In the genomic region with DNA sequence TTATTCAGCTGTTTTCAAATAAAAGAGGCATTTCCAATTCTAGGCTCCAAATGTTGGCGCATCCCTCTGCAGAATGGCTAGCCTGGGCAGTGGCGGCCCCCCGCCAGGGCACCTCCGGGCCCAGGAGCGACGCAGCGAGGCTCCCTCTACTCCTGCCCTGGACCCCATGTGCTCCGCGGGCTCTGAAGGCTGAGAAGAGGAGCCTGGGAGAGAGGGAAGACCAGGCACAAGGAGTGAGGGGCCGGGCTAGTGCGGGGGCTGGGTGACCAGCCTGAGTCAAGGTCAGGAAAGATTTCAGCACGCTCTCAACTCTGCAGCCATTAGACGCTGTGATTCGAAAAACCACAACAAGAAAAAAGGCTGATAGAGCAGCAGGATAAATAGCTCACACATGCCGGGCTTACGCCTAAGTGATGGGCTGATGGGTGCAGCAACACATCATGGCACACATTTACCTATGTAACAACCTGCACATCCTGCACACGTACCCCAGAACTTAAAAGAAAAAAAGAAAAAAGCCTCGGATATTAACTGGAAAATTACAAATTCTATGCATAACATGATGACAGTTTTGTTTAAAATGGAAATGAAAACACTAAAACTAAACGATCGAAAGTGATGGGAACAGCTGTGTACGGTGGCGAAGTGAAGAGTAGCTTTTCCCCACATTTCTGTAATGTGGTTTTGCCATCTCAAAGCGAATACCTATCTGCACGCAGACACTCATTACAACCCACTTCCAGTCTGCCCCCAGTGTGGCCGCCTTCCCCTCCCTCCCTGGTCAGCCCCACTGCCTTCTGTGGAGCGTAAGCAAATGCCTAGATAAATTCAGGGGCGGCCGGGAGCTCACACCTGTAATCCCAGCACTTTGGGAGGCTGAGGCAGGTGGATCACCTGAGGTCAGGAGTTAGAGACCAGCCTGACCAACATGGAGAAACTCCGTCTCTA, we compare ENCODE assay signal across 9 cellular contexts. TPM values are rescaled to one million over a fixed set of nuclear protein-coding genes. Genes with fewer than 3 reads are reported as not detected.
A peak's percentile ranks its signal among the peaks of the same experiment; 100 is the strongest.
DNase-seq lines count a peak whose midpoint lies in the region; ATAC-seq and TF ChIP-seq lines count a peak whose summit lies in the region.
"Had no signal": no experiment of that assay in that cellular context is flagged by ENCODE, and none has a peak within 500 bp of the region (broad histone marks: within the 10 kb centered on the region; RNA-seq: fewer than 3 reads in every experiment).

No MANE protein-coding gene starts in this region.

- peak overlapping the region in 1 of 2 donors; percentile 36 for H3K27ac Mint-ChIP-seq in effector memory CD8-positive, alpha-beta T cell

- peak overlapping the region; percentile 65 for H3K23ac ChIP-seq in neuronal stem cell (ENCODE audit: low read depth, low read length, poor library complexity)

- H3K27ac ChIP-seq in neuronal stem cell (replicated peaks; ENCODE audit: low read length) (no peak overlapping the region), foreskin keratinocyte (no peak overlapping the region)

- no peak overlapping the region for H2AK5ac ChIP-seq in neuronal stem cell (ENCODE audit: low read depth, low read length)

- H3K18ac ChIP-seq in neuronal stem cell (ENCODE audit: low read length) = no peak overlapping the region

- ATAC-seq in Right ventricle myocardium inferior (peak; percentile 33), GM18867 (IDR thresholded peaks at IDR 0.05; ENCODE audit: unreplicated experiment) (no peak), foreskin keratinocyte (no peak), HG02759 (IDR thresholded peaks at IDR 0.05; ENCODE audit: unreplicated experiment) (no peak)
- ATAC-seq in effector memory CD8-positive, alpha-beta T cell (replicated peaks) = peak; percentile 24

- H2AFZ ChIP-seq in neuronal stem cell (ENCODE audit: low read length) = peak overlapping the region; percentile 15

- no peak overlapping the region for H3K9ac ChIP-seq in neuronal stem cell (ENCODE audit: low read depth, low read length, poor library complexity)

- DNase-seq in Right ventricle myocardium inferior (ENCODE audit: missing footprints) (no peak), cardiac septum (ENCODE audit: low spot score) (no peak), neuronal stem cell (ENCODE audit: low spot score) (no peak), activated gamma-delta T cell (lab: John Stamatoyannopoulos, UW) (no peak), foreskin keratinocyte (no peak)
- no peak for DNase-seq in effector memory CD8-positive, alpha-beta T cell
- DNase-seq: NCI-H1694 treated with DMSO at 0.1 percent for 48 hours had no signal

- peaks cover 8 to 11% of the 10 kb centered on the region in 2 donors for H3K36me3 ChIP-seq in neuronal stem cell (replicated peaks in 1 of 2; ENCODE audit: control insufficient read depth in 2 of 2, insufficient read depth in 2 of 2, low read length in 2 of 2)

- no peak overlapping the region for H2BK5ac ChIP-seq in neuronal stem cell (ENCODE audit: low read length)

- H4K8ac ChIP-seq in neuronal stem cell (ENCODE audit: low read depth, low read length) = no peak overlapping the region

- H3K4ac ChIP-seq in neuronal stem cell (ENCODE audit: low read length) = no peak overlapping the region

- intact Hi-C loops in Right ventricle myocardium inferior (cut with DNase I) (loop anchor here (10.0 kb wide), 1 partner anchor 58 kb away; a partner anchor contains a TSS), cardiac septum (cut with DNase I) (no loop called here)

- no peak overlapping the region for H2BK15ac ChIP-seq in neuronal stem cell (ENCODE audit: low read length)

- no peaks in the 10 kb centered on the region for H3K27me3 Mint-ChIP-seq in effector memory CD8-positive, alpha-beta T cell

- H3K9me3 ChIP-seq in neuronal stem cell (replicated peaks in 1 of 2; ENCODE audit: control insufficient read depth in 2 of 2, insufficient read depth in 1 of 2, low read depth in 1 of 2, low read length in 2 of 2) = no peaks in the 10 kb centered on the region

- no peak overlapping the region for H2BK120ac ChIP-seq in neuronal stem cell (ENCODE audit: low read depth, low read length)

- H3K27me3 ChIP-seq in neuronal stem cell (ENCODE audit: control insufficient read depth in 3 of 3, insufficient read depth in 3 of 3, low read depth in 1 of 3, low read length in 3 of 3) = no peaks in the 10 kb centered on the region
- no peaks in the 10 kb centered on the region for H3K27me3 ChIP-seq in foreskin keratinocyte

- H3K4me1 ChIP-seq in neuronal stem cell (ENCODE audit: control insufficient read depth in 2 of 2, insufficient read depth in 1 of 2, low read depth in 1 of 2, low read length in 2 of 2) = peaks cover 0 to 9% of the 10 kb centered on the region in 2 donors
- H3K4me1 ChIP-seq in foreskin keratinocyte = peaks cover 18% of the 10 kb centered on the region

- no peak overlapping the region for H2BK12ac ChIP-seq in neuronal stem cell (ENCODE audit: low read length)

- H3K14ac ChIP-seq in neuronal stem cell (ENCODE audit: low read length) = no peak overlapping the region

- no peaks in the 10 kb centered on the region for H3K9me3 Mint-ChIP-seq in effector memory CD8-positive, alpha-beta T cell

- peaks cover 4% of the 10 kb centered on the region for H3K36me3 Mint-ChIP-seq in effector memory CD8-positive, alpha-beta T cell (ENCODE audit: insufficient read depth)

- H3K4me2 ChIP-seq in neuronal stem cell (ENCODE audit: insufficient read depth, low read length, poor library complexity, severe bottlenecking) = no peak overlapping the region

- no peak overlapping the region for H4K91ac ChIP-seq in neuronal stem cell (ENCODE audit: low read depth, low read length, poor library complexity)

- peaks cover 20% of the 10 kb centered on the region for H3K79me1 ChIP-seq in neuronal stem cell (ENCODE audit: low read depth, low read length)

- H3K4me3 Mint-ChIP-seq in effector memory CD8-positive, alpha-beta T cell = peak overlapping the region; percentile 41 to 47

- no peak for TF ChIP-seq CTCF in foreskin keratinocyte (conservative IDR thresholded peaks at IDR 0.05)

- H3K4me3 ChIP-seq in neuronal stem cell (ENCODE audit: low read length in 2 of 2) = no peak overlapping the region

- no CpG with 5 or more reads among the region's 29 CpGs for WGBS in neuronal stem cell (ENCODE audit: extremely low coverage in 2 of 2, insufficient read length in 2 of 2, insufficient replicate concordance in 1 of 2), 2 donors

- H3K4me1 Mint-ChIP-seq in effector memory CD8-positive, alpha-beta T cell (ENCODE audit: low read depth in 2 of 2) = peaks cover 9 to 17% of the 10 kb centered on the region in 2 donors

RNA-seq across cellular contexts. Expression of a gene that starts 44.4 kb away (rescaled TPM):
- total RNA-seq in Right ventricle myocardium inferior (125 TPM), cardiac septum (113 TPM), foreskin keratinocyte (38.5 and 44.2 TPM in 2 replicates)
- polyA plus RNA-seq in neuronal stem cell (2013, experiment 1 of 2) = 41.5 TPM
- 41.0 TPM for polyA plus RNA-seq in neuronal stem cell (2013, experiment 2 of 2)
- polyA plus RNA-seq in foreskin keratinocyte = 47.0 and 51.8 TPM in 2 replicates

RNA-seq across cellular contexts. Expression of a gene that starts 52.9 kb away (rescaled TPM):
- total RNA-seq in Right ventricle myocardium inferior (70.2 TPM), cardiac septum (73.9 TPM), foreskin keratinocyte (17.5 and 18.1 TPM in 2 replicates)
- polyA plus RNA-seq in neuronal stem cell (2013, experiment 1 of 2) = 9.0 TPM
- 8.4 TPM for polyA plus RNA-seq in neuronal stem cell (2013, experiment 2 of 2)
- 10.2 and 12.8 TPM in 2 replicates for polyA plus RNA-seq in foreskin keratinocyte

RNA-seq across cellular contexts. Expression of a gene that starts 56.3 kb away (rescaled TPM):
- total RNA-seq in Right ventricle myocardium inferior (14.4 TPM), cardiac septum (20.5 TPM), foreskin keratinocyte (8.4 and 8.5 TPM in 2 replicates)
- polyA plus RNA-seq in neuronal stem cell (2013, experiment 1 of 2) = 15.1 TPM
- polyA plus RNA-seq in neuronal stem cell (2013, experiment 2 of 2) = 15.8 TPM
- 2.6 and 2.8 TPM in 2 replicates for polyA plus RNA-seq in foreskin keratinocyte

Comparison
In these comparisons a context has a peak if more than half of its experiments do, and no peak if none do; other contexts are left out.
1. ATAC-seq: peak in Right ventricle myocardium inferior (single experiment) and effector memory CD8-positive, alpha-beta T cell (single experiment); none in GM18867 (single experiment), foreskin keratinocyte (single experiment) and HG02759 (single experiment).